8 cellular contexts compared by ENCODE assay signal in the genomic region with DNA sequence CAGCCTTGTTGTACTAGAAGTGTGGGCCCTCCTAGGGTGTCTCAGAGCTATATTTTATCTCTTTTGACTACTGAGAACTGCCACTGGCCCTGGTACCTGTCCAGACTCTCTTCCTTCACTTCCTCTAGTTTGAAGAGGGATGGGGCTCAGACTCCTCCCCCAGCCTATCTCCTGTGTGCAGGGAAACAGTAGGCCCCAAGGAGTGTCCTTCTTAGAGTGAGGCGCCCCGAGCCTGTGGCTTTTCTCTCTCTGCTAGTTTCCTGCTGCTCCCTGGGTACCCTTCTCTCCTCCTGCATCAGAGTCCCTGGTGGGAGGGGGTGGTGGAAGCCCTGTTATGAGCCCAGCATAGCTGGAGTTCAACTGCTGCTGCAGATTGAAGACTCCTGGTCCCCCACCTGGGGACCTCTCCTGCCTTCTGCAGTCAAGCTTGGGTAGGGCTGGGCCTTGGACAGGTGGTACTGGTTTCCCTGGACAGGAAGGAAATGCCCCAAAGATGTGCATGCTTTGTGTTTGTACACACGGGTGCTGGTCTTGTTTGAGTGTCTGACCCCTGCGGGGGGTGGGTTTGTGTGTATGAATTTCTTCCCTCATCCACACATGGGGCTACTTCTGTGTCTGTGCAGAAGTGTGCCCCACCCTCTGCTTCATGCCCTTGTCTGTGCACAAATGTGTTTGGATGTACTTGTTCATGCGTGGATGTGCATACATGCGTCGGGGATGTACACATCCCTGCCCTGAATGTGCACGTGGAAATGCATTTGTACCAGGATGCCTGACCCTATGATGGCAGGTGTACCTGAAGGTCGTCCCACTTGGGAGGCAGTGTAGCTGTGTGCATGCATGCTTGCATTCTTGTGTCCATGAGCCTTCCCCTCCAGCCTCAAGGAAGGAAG. TPM values are rescaled to one million over a fixed set of nuclear protein-coding genes. Genes with fewer than 3 reads are reported as not detected.
A peak's percentile ranks its signal among the peaks of the same experiment; 100 is the strongest.
DNase-seq lines count a peak whose midpoint lies in the region; ATAC-seq, FAIRE-seq and TF ChIP-seq lines count a peak whose summit lies in the region.

No MANE protein-coding gene starts in this region.

- TF ChIP-seq POLR2A in HepG2 (IDR thresholded peaks at IDR 0.05; ENCODE audit: insufficient read depth in 1 of 2, low read depth in 2 of 2, low read length in 2 of 2): no peak

- H3K4me3 Mint-ChIP-seq in activated T-cell treated with anti-CD3 and anti-CD28 coated beads, Interleukin-2, amount 50 U/mL, for 4 hours: peak overlapping the region; percentile 8
- H3K4me3 Mint-ChIP-seq in activated T-cell treated with anti-CD3 and anti-CD28 coated beads, Interleukin-2, amount 50 U/mL, for 24 hours: no peak overlapping the region
- H3K4me3 Mint-ChIP-seq in activated CD4-positive, alpha-beta memory T cell treated with anti-CD3 and anti-CD28 coated beads for 36 hours: no peak overlapping the region

- POLR2A ChIA-PET in activated CD4-positive, alpha-beta memory T cell treated with anti-CD3 and anti-CD28 coated beads for 36 hours (lab: Charles Lee): interaction anchor here (0.5 to 2.4 kb wide), 9 partner anchors 8 to 175 kb away, joined by 3 to 11 read pairs (median 4); partner anchors contain the start of genes CASC3, CDC6 and WIPF2
- POLR2A ChIA-PET in HepG2 (lab: Yijun Ruan, JAX): interaction anchor here (0.6 to 3.8 kb wide), 15 partner anchors 9 to 1372 kb away, joined by 3 to 45 read pairs (median 5); partner anchors contain the start of gene PSMD3

- no TSS peak for BruUV-seq in HepG2 (replicated peaks; lab: Mats Ljungman, UMichigan)

- no peaks in the 10 kb centered on the region for H3K27me3 Mint-ChIP-seq in activated T-cell treated with anti-CD3 and anti-CD28 coated beads, Interleukin-2, amount 50 U/mL, for 4 hours (ENCODE audit: low read depth)
- H3K27me3 Mint-ChIP-seq in activated T-cell treated with anti-CD3 and anti-CD28 coated beads, Interleukin-2, amount 50 U/mL, for 24 hours: no peaks in the 10 kb centered on the region
- no peaks in the 10 kb centered on the region for H3K27me3 Mint-ChIP-seq in activated CD4-positive, alpha-beta memory T cell treated with anti-CD3 and anti-CD28 coated beads for 36 hours

- peaks cover 69% of the 10 kb centered on the region for H3K4me1 Mint-ChIP-seq in activated T-cell treated with anti-CD3 and anti-CD28 coated beads, Interleukin-2, amount 50 U/mL, for 4 hours (ENCODE audit: low read depth)
- peaks cover 66% of the 10 kb centered on the region for H3K4me1 Mint-ChIP-seq in activated T-cell treated with anti-CD3 and anti-CD28 coated beads, Interleukin-2, amount 50 U/mL, for 24 hours (ENCODE audit: low read depth)
- peaks cover 73% of the 10 kb centered on the region for H3K4me1 Mint-ChIP-seq in activated CD4-positive, alpha-beta memory T cell treated with anti-CD3 and anti-CD28 coated beads for 36 hours (ENCODE audit: low read depth)

- 35% methylated on average over 9 of the region's 9 CpGs for WGBS in HepG2 (ENCODE audit: low lambda C conversion rate)

- 0 out of 2 replicates have a peak overlapping the region, but pooled peaks have one; percentile 14 for H3K9ac ChIP-seq in HepG2 (ENCODE audit: insufficient read depth, low read depth, low read length)

- TF ChIP-seq CTCF in HepG2 (CRISPR knock-in tag; IDR thresholded peaks at IDR 0.05) (no peak), tibial artery (IDR thresholded peaks at IDR 0.05) (no peak)

- H2AFZ ChIP-seq in HepG2 (ENCODE audit: low read length): no peak overlapping the region

- no peak for DNase-seq in activated T-cell treated with anti-CD3 and anti-CD28 coated beads, Interleukin-2, amount 50 U/mL, for 4 hours
- DNase-seq in activated T-cell treated with anti-CD3 and anti-CD28 coated beads, Interleukin-2, amount 50 U/mL, for 24 hours: no peak
- no peak for DNase-seq in activated CD4-positive, alpha-beta memory T cell treated with anti-CD3 and anti-CD28 coated beads for 36 hours
- no peak for DNase-seq in HepG2 (ENCODE audit: low spot score)
- peak in 1 of 2 donors; percentile 65 for DNase-seq in tibial artery
- no peak for DNase-seq in KG1 (lab: John Stamatoyannopoulos, UW)
- no peak for DNase-seq in sciatic nerve (ENCODE audit: low spot score)

- CTCF ChIA-PET in activated CD4-positive, alpha-beta memory T cell treated with anti-CD3 and anti-CD28 coated beads for 36 hours (lab: Charles Lee): interaction anchor here (0.6 to 5.1 kb wide), 9 partner anchors 9 to 47 kb away, joined by 3 to 50 read pairs (median 4); no protein-coding TSS in a partner anchor
- CTCF ChIA-PET in HepG2 (lab: Yijun Ruan, JAX; ENCODE audit: low intra/inter-chr PET ratio, low total read pairs): interaction anchor here (1.1 kb wide), 1 partner anchor 12 kb away, joined by 3 read pairs; no protein-coding TSS in a partner anchor

- H3K4me3 ChIP-seq in HepG2 (replicated peaks in 1 of 3; ENCODE audit: insufficient read depth in 1 of 3, low read depth in 2 of 3, low read length in 3 of 3) (peak overlapping the region; percentile 86 to 95 (median 86); a peak in 5 of 6 replicates), tibial artery (peak overlapping the region; percentile 93 to 97)

- no peaks in the 10 kb centered on the region for H3K9me3 Mint-ChIP-seq in activated T-cell treated with anti-CD3 and anti-CD28 coated beads, Interleukin-2, amount 50 U/mL, for 4 hours
- H3K9me3 Mint-ChIP-seq in activated T-cell treated with anti-CD3 and anti-CD28 coated beads, Interleukin-2, amount 50 U/mL, for 24 hours: no peaks in the 10 kb centered on the region
- no peaks in the 10 kb centered on the region for H3K9me3 Mint-ChIP-seq in activated CD4-positive, alpha-beta memory T cell treated with anti-CD3 and anti-CD28 coated beads for 36 hours

- intact Hi-C loops in activated CD4-positive, alpha-beta memory T cell treated with anti-CD3 and anti-CD28 coated beads for 36 hours (cut with micrococcal nuclease): loop anchor here (5.0 kb wide), 3 partner anchors 41 to 291 kb away; partner anchors contain the start of gene TOP2A
- intact Hi-C loops in HepG2 (cut with micrococcal nuclease; ENCODE audit: unreplicated experiment) (loop anchor here (2.0 kb wide), 3 partner anchors 13 to 101 kb away; partner anchors contain the start of gene TOP2A), tibial artery (cut with DNase I; ENCODE audit: low total_unique reads) (no loop called here), sciatic nerve (cut with DNase I) (no loop called here)

- H3K4me2 ChIP-seq in HepG2 (ENCODE audit: low read depth, low read length): peak overlapping the region; percentile 100

- in situ Hi-C loops in HepG2 (cut with HindIII; ENCODE audit: extremely low pct_ligation_motif_present, low pct_unique_long_range_greater_than_20kb): loop anchor here (5.0 kb wide), 2 partner anchors 36 to 101 kb away; partner anchors contain the start of gene TOP2A

- peaks cover 86% of the 10 kb centered on the region for H3K4me1 ChIP-seq in HepG2 (ENCODE audit: insufficient read depth, low read length)
- H3K4me1 ChIP-seq in tibial artery: peaks cover 8 to 92% (median 88%) of the 10 kb centered on the region in 4 donors

- H3K27ac Mint-ChIP-seq in activated T-cell treated with anti-CD3 and anti-CD28 coated beads, Interleukin-2, amount 50 U/mL, for 24 hours: no peak overlapping the region
- H3K27ac Mint-ChIP-seq in activated CD4-positive, alpha-beta memory T cell treated with anti-CD3 and anti-CD28 coated beads for 36 hours: peak overlapping the region; percentile 35

- no peak for TF ChIP-seq RAD21 in HepG2 (CRISPR knock-in tag; IDR thresholded peaks at IDR 0.05)

- no peaks in the 10 kb centered on the region; a peak in 1 of 5 replicates for H3K27me3 ChIP-seq in HepG2 (ENCODE audit: control insufficient read depth in 1 of 2, insufficient read depth in 2 of 2, low read length in 2 of 2)
- H3K27me3 ChIP-seq in tibial artery: no peaks in the 10 kb centered on the region

- no peak overlapping the region for H3K27ac ChIP-seq in HepG2 (ENCODE audit: extremely low read length, insufficient read depth, low read length)
- peak overlapping the region; percentile 94 to 95 for H3K27ac ChIP-seq in tibial artery

- H3K36me3 ChIP-seq in HepG2 (replicated peaks in 1 of 2; ENCODE audit: control insufficient read depth in 1 of 2, insufficient read depth in 2 of 2, low read length in 2 of 2): no peaks in the 10 kb centered on the region
- no peaks in the 10 kb centered on the region for H3K36me3 ChIP-seq in tibial artery

- H3K79me2 ChIP-seq in HepG2 (ENCODE audit: insufficient read depth, low read length): peaks cover 25% of the 10 kb centered on the region

- H3K9me3 ChIP-seq in HepG2 (ENCODE audit: low read length): no peaks in the 10 kb centered on the region
- H3K9me3 ChIP-seq in tibial artery: no peaks in the 10 kb centered on the region

- no peak for TF ChIP-seq EP300 in HepG2 (IDR thresholded peaks at IDR 0.05; ENCODE audit: low read depth in 2 of 2, low read length in 2 of 2)
- TF ChIP-seq EP300 in HepG2 (CRISPR knock-in tag; IDR thresholded peaks at IDR 0.05; ENCODE audit: borderline replicate concordance): no peak

- peak; percentile 42 for FAIRE-seq in HepG2 (lab: Jason Lieb, UNC)

- ATAC-seq in activated T-cell treated with anti-CD3 and anti-CD28 coated beads, Interleukin-2, amount 50 U/mL, for 4 hours: no peak
- ATAC-seq in HepG2: no peak
- ATAC-seq in sciatic nerve: no peak
- no peak for ATAC-seq in HG02973 (IDR thresholded peaks at IDR 0.05; ENCODE audit: unreplicated experiment)

- H4K20me1 ChIP-seq in HepG2 (ENCODE audit: insufficient read depth, low read length): no peaks in the 10 kb centered on the region

- H3K36me3 Mint-ChIP-seq in activated T-cell treated with anti-CD3 and anti-CD28 coated beads, Interleukin-2, amount 50 U/mL, for 4 hours (ENCODE audit: insufficient read depth): no peaks in the 10 kb centered on the region
- peaks cover 15% of the 10 kb centered on the region for H3K36me3 Mint-ChIP-seq in activated T-cell treated with anti-CD3 and anti-CD28 coated beads, Interleukin-2, amount 50 U/mL, for 24 hours (ENCODE audit: low read depth)
- H3K36me3 Mint-ChIP-seq in activated CD4-positive, alpha-beta memory T cell treated with anti-CD3 and anti-CD28 coated beads for 36 hours: peaks cover 4% of the 10 kb centered on the region

RNA-seq across cellular contexts. Expression of gene RARA, which starts 6.9 kb away (rescaled TPM):
- 10 to 100 TPM; 46.5 to 61.9 (median 48.7) TPM for total RNA-seq in activated T-cell treated with anti-CD3 and anti-CD28 coated beads, Interleukin-2, amount 50 U/mL, for 4 hours
- 10 to 100 TPM; 31.2 TPM for total RNA-seq in activated CD4-positive, alpha-beta memory T cell treated with anti-CD3 and anti-CD28 coated beads for 36 hours
- total RNA-seq in HepG2 (2016; rRNA removed; fragmentation: Illumina TruSeq; extraction: Trizol) (8.6 and 8.9 TPM in 2 replicates), sciatic nerve (74.4 TPM)
- total RNA-seq in HepG2 (2016; cell fraction: cytosol; rRNA removed; fragmentation: Illumina TruSeq; extraction: Trizol; ENCODE audit: low read depth): 3.2 and 3.7 TPM in 2 replicates
- total RNA-seq in HepG2 (2016; cell fraction: insoluble cytoplasmic fraction; rRNA removed; fragmentation: Illumina TruSeq; extraction: Trizol): 6.7 and 9.5 TPM in 2 replicates
- 8.2 and 11.1 TPM in 2 replicates for total RNA-seq in HepG2 (2016; cell fraction: membrane; rRNA removed; fragmentation: Illumina TruSeq; extraction: Trizol)
- 6.0 and 7.0 TPM in 2 replicates for total RNA-seq in HepG2 (2016; cell fraction: nucleus; rRNA removed; fragmentation: Illumina TruSeq; extraction: Trizol)
- polyA plus RNA-seq in HepG2 (2011; rRNA removed): 6.0 and 6.4 TPM in 2 replicates
- 2.2 and 3.8 TPM in 2 replicates for polyA plus RNA-seq in HepG2 (2011; cell fraction: cytosol; rRNA removed)
- polyA plus RNA-seq in HepG2 (2011; cell fraction: nucleus; rRNA removed): 13.2 and 13.3 TPM in 2 replicates
- polyA plus RNA-seq in HepG2 (2012): 15.4 and 16.1 TPM in 2 replicates
- polyA plus RNA-seq in HepG2 (2016; cell fraction: cytosol; fragmentation: Illumina TruSeq; extraction: Trizol; ENCODE audit: low read depth): 3.8 and 5.4 TPM in 2 replicates
- 12.7 and 17.8 TPM in 2 replicates for polyA plus RNA-seq in HepG2 (2016; cell fraction: insoluble cytoplasmic fraction; fragmentation: Illumina TruSeq; extraction: Trizol; ENCODE audit: low read depth)
- polyA plus RNA-seq in HepG2 (2016; cell fraction: membrane; fragmentation: Illumina TruSeq; extraction: Trizol; ENCODE audit: low read depth): 9.6 and 13.8 TPM in 2 replicates
- polyA plus RNA-seq in HepG2 (2016; cell fraction: nucleus; fragmentation: Illumina TruSeq; extraction: Trizol; ENCODE audit: insufficient read depth, low read depth): 19.0 and 19.4 TPM in 2 replicates
- 6.4 and 11.7 TPM in 2 replicates for polyA minus RNA-seq in HepG2 (2011; rRNA and poly(A)+ RNA removed; ENCODE audit: low replicate concordance)
- polyA minus RNA-seq in HepG2 (2011; cell fraction: cytosol; rRNA and poly(A)+ RNA removed): 6.7 and 8.2 TPM in 2 replicates
- polyA minus RNA-seq in HepG2 (2011; cell fraction: nucleus; rRNA and poly(A)+ RNA removed): 5.2 and 6.7 TPM in 2 replicates

RNA-seq across cellular contexts. Expression of gene CDC6, which starts 28.2 kb away (rescaled TPM):
- 10 to 100 TPM; 67.3 to 94.0 (median 83.6) TPM for total RNA-seq in activated T-cell treated with anti-CD3 and anti-CD28 coated beads, Interleukin-2, amount 50 U/mL, for 4 hours
- 10 to 100 TPM; 95.6 to 95.7 TPM for total RNA-seq in activated CD4-positive, alpha-beta memory T cell treated with anti-CD3 and anti-CD28 coated beads for 36 hours
- 114 and 154 TPM in 2 replicates for total RNA-seq in HepG2 (2016; rRNA removed; fragmentation: Illumina TruSeq; extraction: Trizol)
- total RNA-seq in HepG2 (2016; cell fraction: cytosol; rRNA removed; fragmentation: Illumina TruSeq; extraction: Trizol; ENCODE audit: low read depth): 24.3 and 27.3 TPM in 2 replicates
- total RNA-seq in HepG2 (2016; cell fraction: insoluble cytoplasmic fraction; rRNA removed; fragmentation: Illumina TruSeq; extraction: Trizol): 117 and 162 TPM in 2 replicates
- total RNA-seq in HepG2 (2016; cell fraction: membrane; rRNA removed; fragmentation: Illumina TruSeq; extraction: Trizol): 42.3 and 51.8 TPM in 2 replicates
- total RNA-seq in HepG2 (2016; cell fraction: nucleus; rRNA removed; fragmentation: Illumina TruSeq; extraction: Trizol): 89.2 and 89.6 TPM in 2 replicates
- 10.7 and 17.4 TPM in 2 replicates for polyA plus RNA-seq in HepG2 (2011; rRNA removed)
- 6.9 and 8.8 TPM in 2 replicates for polyA plus RNA-seq in HepG2 (2011; cell fraction: cytosol; rRNA removed)
- 9.6 and 11.4 TPM in 2 replicates for polyA plus RNA-seq in HepG2 (2011; cell fraction: nucleus; rRNA removed)
- polyA plus RNA-seq in HepG2 (2012): 8.4 and 23.9 TPM in 2 replicates
- polyA plus RNA-seq in HepG2 (2016; cell fraction: cytosol; fragmentation: Illumina TruSeq; extraction: Trizol; ENCODE audit: low read depth): 12.0 and 14.2 TPM in 2 replicates
- polyA plus RNA-seq in HepG2 (2016; cell fraction: insoluble cytoplasmic fraction; fragmentation: Illumina TruSeq; extraction: Trizol; ENCODE audit: low read depth): 133 and 135 TPM in 2 replicates
- polyA plus RNA-seq in HepG2 (2016; cell fraction: membrane; fragmentation: Illumina TruSeq; extraction: Trizol; ENCODE audit: low read depth): 15.3 and 18.9 TPM in 2 replicates
- polyA plus RNA-seq in HepG2 (2016; cell fraction: nucleus; fragmentation: Illumina TruSeq; extraction: Trizol; ENCODE audit: insufficient read depth, low read depth): 98.6 and 99.5 TPM in 2 replicates
- polyA minus RNA-seq in HepG2 (2011; rRNA and poly(A)+ RNA removed; ENCODE audit: low replicate concordance): 8.7 and 50.8 TPM in 2 replicates
- polyA minus RNA-seq in HepG2 (2011; cell fraction: cytosol; rRNA and poly(A)+ RNA removed): 9.4 and 10.7 TPM in 2 replicates
- 31.5 and 47.0 TPM in 2 replicates for polyA minus RNA-seq in HepG2 (2011; cell fraction: nucleus; rRNA and poly(A)+ RNA removed)
- 1.0 TPM for total RNA-seq in sciatic nerve

RNA-seq across cellular contexts. Expression of gene GJD3, which starts 48.6 kb away (rescaled TPM):
- total RNA-seq in activated T-cell treated with anti-CD3 and anti-CD28 coated beads, Interleukin-2, amount 50 U/mL, for 4 hours: not detected
- total RNA-seq in activated CD4-positive, alpha-beta memory T cell treated with anti-CD3 and anti-CD28 coated beads for 36 hours: under 1 TPM in 1 of 2 experiments, not detected in 1; 0.27 TPM
- total RNA-seq in HepG2 (2016; rRNA removed; fragmentation: Illumina TruSeq; extraction: Trizol) (not detected in 2 replicates), sciatic nerve (not detected)
- total RNA-seq in HepG2 (2016; cell fraction: cytosol; rRNA removed; fragmentation: Illumina TruSeq; extraction: Trizol; ENCODE audit: low read depth): not detected in 2 replicates
- not detected in 2 replicates for total RNA-seq in HepG2 (2016; cell fraction: insoluble cytoplasmic fraction; rRNA removed; fragmentation: Illumina TruSeq; extraction: Trizol)
- not detected in 2 replicates for total RNA-seq in HepG2 (2016; cell fraction: membrane; rRNA removed; fragmentation: Illumina TruSeq; extraction: Trizol)
- not detected in 2 replicates for total RNA-seq in HepG2 (2016; cell fraction: nucleus; rRNA removed; fragmentation: Illumina TruSeq; extraction: Trizol)
- polyA plus RNA-seq in HepG2 (2011; rRNA removed): not detected in 2 replicates
- polyA plus RNA-seq in HepG2 (2011; cell fraction: cytosol; rRNA removed): not detected in 2 replicates
- not detected in 2 replicates for polyA plus RNA-seq in HepG2 (2011; cell fraction: nucleus; rRNA removed)
- polyA plus RNA-seq in HepG2 (2012): not detected in 2 replicates
- polyA plus RNA-seq in HepG2 (2016; cell fraction: cytosol; fragmentation: Illumina TruSeq; extraction: Trizol; ENCODE audit: low read depth): not detected in 2 replicates
- not detected in 2 replicates for polyA plus RNA-seq in HepG2 (2016; cell fraction: insoluble cytoplasmic fraction; fragmentation: Illumina TruSeq; extraction: Trizol; ENCODE audit: low read depth)
- polyA plus RNA-seq in HepG2 (2016; cell fraction: membrane; fragmentation: Illumina TruSeq; extraction: Trizol; ENCODE audit: low read depth): not detected in 2 replicates
- not detected in 2 replicates for polyA plus RNA-seq in HepG2 (2016; cell fraction: nucleus; fragmentation: Illumina TruSeq; extraction: Trizol; ENCODE audit: insufficient read depth, low read depth)
- polyA minus RNA-seq in HepG2 (2011; rRNA and poly(A)+ RNA removed; ENCODE audit: low replicate concordance): not detected in 2 replicates
- not detected in 2 replicates for polyA minus RNA-seq in HepG2 (2011; cell fraction: cytosol; rRNA and poly(A)+ RNA removed)
- polyA minus RNA-seq in HepG2 (2011; cell fraction: nucleus; rRNA and poly(A)+ RNA removed): not detected in 2 replicates

Comparison
In these comparisons a context has a peak if more than half of its experiments do, and no peak if none do; other contexts are left out.
1. RNA of gene CDC6, which starts 28.2 kb away (total RNA-seq): 24.3 to 162 TPM in HepG2, 95.6 to 95.7 TPM in activated CD4-positive, alpha-beta memory T cell treated with anti-CD3 and anti-CD28 coated beads for 36 hours and 67.3 to 94.0 TPM in activated T-cell treated with anti-CD3 and anti-CD28 coated beads, Interleukin-2, amount 50 U/mL, for 4 hours; 1.0 TPM in sciatic nerve (single experiment); every median in the first group is over 10 times any median in the second.
2. intact Hi-C loops: an anchor here in activated CD4-positive, alpha-beta memory T cell treated with anti-CD3 and anti-CD28 coated beads for 36 hours (5.0 kb wide) and HepG2 (2.0 kb wide); none called in tibial artery and sciatic nerve.